ENCODE assay signal across 1 cellular context in genomic region chr12:124904306-124905098, GRCh38.
TF ChIP-seq lines count a peak whose summit lies in the region.

No MANE protein-coding gene starts in this region.

TF ChIP-seq in K562, 482 proteins besides CTCF, POLR2A, EP300 and RAD21 (continued from another document and continues in another):
- TF ChIP-seq HMGXB4 (CRISPR knock-in tag; IDR thresholded peaks at IDR 0.05) (peak; percentile 62; the same call in 1 of the 2 replicates), MEF2D (tag; conservative IDR thresholded peaks at IDR 0.05; ENCODE audit: low read depth) (peak; percentile 85), HINFP (tag; conservative IDR thresholded peaks at IDR 0.05; ENCODE audit: low read depth) (peak; percentile 59; the same call in 1 of the 2 replicates), GABPA (tag; conservative IDR thresholded peaks at IDR 0.05; ENCODE audit: low read depth) (peak; percentile 29; the same call in 1 of the 2 replicates), TEAD2 (tag; IDR thresholded peaks at IDR 0.05) (peak; percentile 45; the same call in 1 of the 2 replicates), MTA3 (IDR thresholded peaks at IDR 0.05; ENCODE audit: borderline replicate concordance) (peak; percentile 90), PPARD (CRISPR knock-in tag; IDR thresholded peaks at IDR 0.05) (no peak), DPF2 (IDR thresholded peaks at IDR 0.05) (peak; percentile 90), DDX20 (tag; IDR thresholded peaks at IDR 0.05; ENCODE audit: low read depth) (no peak), ZNF263 (CRISPR knock-in tag; IDR thresholded peaks at IDR 0.05; ENCODE audit: borderline replicate concordance) (peak; percentile 47; the same call in 1 of the 2 replicates), EHMT2 (IDR thresholded peaks at IDR 0.05) (no peak), ZNF124 (CRISPR knock-in tag; IDR thresholded peaks at IDR 0.05) (no peak), ZNF408 (CRISPR knock-in tag; IDR thresholded peaks at IDR 0.05; ENCODE audit: low read depth) (no peak), ZEB2 (IDR thresholded peaks at IDR 0.05) (no peak), BCOR (IDR thresholded peaks at IDR 0.05) (0 out of 2 replicates have a peak, but pooled peaks have one; percentile 16), ARNT (IDR thresholded peaks at IDR 0.05) (0 out of 4 replicates have a peak, but pooled peaks of 1 of the 2 experiments have one; percentile 18), PKNOX1 (IDR thresholded peaks at IDR 0.05) (peak; percentile 62; the same call in 1 of the 2 replicates), USF2 (CRISPR knock-in tag; IDR thresholded peaks at IDR 0.05) (peak; percentile 55), JUND (IDR thresholded peaks at IDR 0.05; ENCODE audit: borderline replicate concordance, low read depth, low read length) (peak; percentile 98), JUND (tag; IDR thresholded peaks at IDR 0.05; ENCODE audit: borderline replicate concordance, low read depth, low read length) (peak; percentile 97), PHF21A (IDR thresholded peaks at IDR 0.05; ENCODE audit: borderline replicate concordance, low read depth) (no peak), IRF9 (tag; IDR thresholded peaks at IDR 0.05) (peak; percentile 72; the same call in 1 of the 2 replicates), CTBP1 (IDR thresholded peaks at IDR 0.05; ENCODE audit: borderline replicate concordance) (peak; percentile 78; the same call in 1 of the 2 replicates), TCF15 (CRISPR knock-in tag; IDR thresholded peaks at IDR 0.05) (peak; percentile 58; the same call in 1 of the 2 replicates), ETV5 (CRISPR knock-in tag; IDR thresholded peaks at IDR 0.05; ENCODE audit: low read depth) (peak; percentile 92), BHLHE40 (IDR thresholded peaks at IDR 0.05; ENCODE audit: low read length) (peak; percentile 94), TEAD4 (IDR thresholded peaks at IDR 0.05; ENCODE audit: low read length) (no peak; the same call in 1 of the 2 replicates), TEAD4 (CRISPR knock-in tag; IDR thresholded peaks at IDR 0.05; ENCODE audit: borderline replicate concordance) (no peak), ZFP91 (CRISPR knock-in tag; IDR thresholded peaks at IDR 0.05) (no peak), HNRNPK (IDR thresholded peaks at IDR 0.05; ENCODE audit: low read depth, low read length, poor library complexity, severe bottlenecking) (no peak), ZBTB5 (IDR thresholded peaks at IDR 0.05) (no peak), TCF7 (IDR thresholded peaks at IDR 0.05; ENCODE audit: borderline replicate concordance) (no peak), CREB1 (IDR thresholded peaks at IDR 0.05) (no peak; the same call in 1 of the 2 replicates), CREB1 (CRISPR knock-in tag; IDR thresholded peaks at IDR 0.05) (peak; percentile 18; the same call in 1 of the 2 replicates), GATAD2A (IDR thresholded peaks at IDR 0.05) (peak; percentile 92), MTA2 (IDR thresholded peaks at IDR 0.05; ENCODE audit: low read depth) (no peak), MNT (conservative IDR thresholded peaks at IDR 0.05) (peak; percentile 98 to 99), NKRF (IDR thresholded peaks at IDR 0.05; ENCODE audit: borderline replicate concordance) (peak; percentile 86), CCNT2 (IDR thresholded peaks at IDR 0.05; ENCODE audit: borderline replicate concordance, extremely low read depth, insufficient read length, low read depth, low read length) (peak; percentile 12), TAF9B (IDR thresholded peaks at IDR 0.05; ENCODE audit: partially characterized antibody) (peak; percentile 66), HEY1 (CRISPR knock-in tag; IDR thresholded peaks at IDR 0.05; ENCODE audit: borderline replicate concordance) (no peak), ZNF592 (IDR thresholded peaks at IDR 0.05) (peak; percentile 100), NFATC3 (IDR thresholded peaks at IDR 0.05) (peak; percentile 84; the same call in 1 of the 2 replicates), CBX3 (IDR thresholded peaks at IDR 0.05; ENCODE audit: borderline replicate concordance in 1 of 2, low read length in 2 of 2) (peak in 1 of 2 experiments; percentile 96; a peak in 2 of 3 replicates)
